Comparison of ENCODE assay signal across 18 cellular contexts in genomic region chr2:203870942-203871341, GRCh38. TPM values are rescaled to one million over a fixed set of nuclear protein-coding genes. Genes with fewer than 3 reads are reported as not detected.
DNase-seq lines count a peak whose midpoint lies in the region; ATAC-seq and TF ChIP-seq lines count a peak whose summit lies in the region.
"Had no signal": no experiment of that assay in that cellular context is flagged by ENCODE, and none has a peak within 500 bp of the region (broad histone marks: within the 10 kb centered on the region; RNA-seq: fewer than 3 reads in every experiment).

No MANE protein-coding gene starts in this region.

- peaks cover 51% of the 10 kb centered on the region for H3K36me3 Mint-ChIP-seq in activated CD4-positive, alpha-beta T cell treated with anti-CD3 and anti-CD28 coated beads, Interleukin-2, amount 10 ng/mL, durations not matched to agents 7 days and 5 days (ENCODE audit: low read depth)
- peaks cover 7% of the 10 kb centered on the region for H3K36me3 Mint-ChIP-seq in CD8-positive, alpha-beta T cell
- peaks cover 43% of the 10 kb centered on the region for H3K36me3 Mint-ChIP-seq in activated CD8-positive, alpha-beta T cell treated with anti-CD3 and anti-CD28 coated beads, Interleukin-2, amount 10 ng/mL, durations not matched to agents 7 days and 5 days (ENCODE audit: low read depth)
- no peaks in the 10 kb centered on the region for H3K36me3 Mint-ChIP-seq in memory B cell
- peaks cover 0 to 1% (median 0%) of the 10 kb centered on the region in 3 donors for H3K36me3 Mint-ChIP-seq in immature natural killer cell
- H3K36me3 Mint-ChIP-seq: naive B cell had no signal

- H3K27ac ChIP-seq in CD8-positive, alpha-beta T cell (ENCODE audit: low read depth, low read length) = no peak overlapping the region
- H3K27ac ChIP-seq in gastrocnemius medialis = no peak overlapping the region
- H3K27ac ChIP-seq: colonic mucosa, SJSA1 had no signal

- peak overlapping the region; percentile 78 for H3K4me3 Mint-ChIP-seq in activated CD4-positive, alpha-beta T cell treated with anti-CD3 and anti-CD28 coated beads, Interleukin-2, amount 10 ng/mL, durations not matched to agents 7 days and 5 days
- H3K4me3 Mint-ChIP-seq in CD8-positive, alpha-beta T cell = peak overlapping the region; percentile 44
- peak overlapping the region; percentile 78 for H3K4me3 Mint-ChIP-seq in activated CD8-positive, alpha-beta T cell treated with anti-CD3 and anti-CD28 coated beads, Interleukin-2, amount 10 ng/mL, durations not matched to agents 7 days and 5 days
- H3K4me3 Mint-ChIP-seq in memory B cell (no peak overlapping the region), immature natural killer cell (no peak overlapping the region)
- H3K4me3 Mint-ChIP-seq: naive B cell had no signal

- H3K4me1 Mint-ChIP-seq in activated CD4-positive, alpha-beta T cell treated with anti-CD3 and anti-CD28 coated beads, Interleukin-2, amount 10 ng/mL, durations not matched to agents 7 days and 5 days = peaks cover 92% of the 10 kb centered on the region
- peaks cover 81% of the 10 kb centered on the region for H3K4me1 Mint-ChIP-seq in CD8-positive, alpha-beta T cell (ENCODE audit: low read depth)
- H3K4me1 Mint-ChIP-seq in activated CD8-positive, alpha-beta T cell treated with anti-CD3 and anti-CD28 coated beads, Interleukin-2, amount 10 ng/mL, durations not matched to agents 7 days and 5 days (ENCODE audit: low read depth) = peaks cover 88% of the 10 kb centered on the region
- H3K4me1 Mint-ChIP-seq in memory B cell (peaks cover 7% of the 10 kb centered on the region), immature natural killer cell (peaks cover 25 to 50% of the 10 kb centered on the region in 2 donors)

- H3K27ac Mint-ChIP-seq in activated CD4-positive, alpha-beta T cell treated with anti-CD3 and anti-CD28 coated beads, Interleukin-2, amount 10 ng/mL, durations not matched to agents 7 days and 5 days = peak overlapping the region; percentile 97
- peak overlapping the region; percentile 84 for H3K27ac Mint-ChIP-seq in CD8-positive, alpha-beta T cell
- H3K27ac Mint-ChIP-seq in activated CD8-positive, alpha-beta T cell treated with anti-CD3 and anti-CD28 coated beads, Interleukin-2, amount 10 ng/mL, durations not matched to agents 7 days and 5 days = peak overlapping the region; percentile 97
- H3K27ac Mint-ChIP-seq in memory B cell = no peak overlapping the region
- H3K27ac Mint-ChIP-seq in immature natural killer cell = no peak overlapping the region
- H3K27ac Mint-ChIP-seq: naive B cell had no signal

- CTCF ChIA-PET in activated CD4-positive, alpha-beta T cell treated with anti-CD3 and anti-CD28 coated beads, Interleukin-2, amount 10 ng/mL, durations not matched to agents 7 days and 5 days (lab: Charles Lee) = interaction anchor here (0.7 to 6.8 kb wide), 12 partner anchors 8 to 242 kb away, joined by 3 to 33 read pairs (median 6); no protein-coding TSS in a partner anchor
- CTCF ChIA-PET in CD8-positive, alpha-beta T cell (lab: Charles Lee) = interaction anchor here (1.2 to 2.2 kb wide), 2 partner anchors 13 to 38 kb away, joined by 7 to 9 read pairs; no protein-coding TSS in a partner anchor
- CTCF ChIA-PET in activated CD8-positive, alpha-beta T cell treated with anti-CD3 and anti-CD28 coated beads, Interleukin-2, amount 10 ng/mL, durations not matched to agents 7 days and 5 days (lab: Charles Lee) = interaction anchor here (1.5 to 8.5 kb wide), 9 partner anchors 10 to 131 kb away, joined by 4 to 82 read pairs (median 21); no protein-coding TSS in a partner anchor

- TF ChIP-seq CTCF in CD8-positive, alpha-beta T cell (IDR thresholded peaks at IDR 0.05) = no peak
- TF ChIP-seq CTCF in gastrocnemius medialis (IDR thresholded peaks at IDR 0.05 in 4 of 5, conservative IDR thresholded peaks at IDR 0.05 in 1 of 5) = no peak

- no peaks in the 10 kb centered on the region for H3K27me3 ChIP-seq in CD8-positive, alpha-beta T cell (ENCODE audit: insufficient read depth, low read length)
- H3K27me3 ChIP-seq in gastrocnemius medialis = no peaks in the 10 kb centered on the region
- H3K27me3 ChIP-seq: colonic mucosa had no signal

- DNase-seq in activated CD4-positive, alpha-beta T cell treated with anti-CD3 and anti-CD28 coated beads, Interleukin-2, amount 10 ng/mL, durations not matched to agents 7 days and 5 days = no peak
- DNase-seq in activated CD4-positive, alpha-beta T cell treated with anti-CD3 and anti-CD28 coated beads for 4 hours = no peak
- no peak for DNase-seq in CD8-positive, alpha-beta T cell
- no peak for DNase-seq in activated CD8-positive, alpha-beta T cell treated with anti-CD3 and anti-CD28 coated beads, Interleukin-2, amount 10 ng/mL, durations not matched to agents 7 days and 5 days
- DNase-seq in memory B cell (ENCODE audit: low spot score in 2 of 2) (no peak), gastrocnemius medialis (no peak), immature natural killer cell (no peak)
- DNase-seq: activated effector memory CD4-positive, alpha-beta T cell treated with Interleukin-2 at 50 U/mL for 16 hours; colonic mucosa; GOT3; naive B cell; NCI-H2107; NCI-H524 treated with DMSO at 0.1 percent for 48 hours; PC-3; T1000 had no signal

- intact Hi-C loops in CD8-positive, alpha-beta T cell (cut with DNase I, micrococcal nuclease) = no loop called here
- intact Hi-C loops in gastrocnemius medialis (cut with DNase I; ENCODE audit: low total_unique reads) = no loop called here

- no peak for TF ChIP-seq POLR2A in gastrocnemius medialis (IDR thresholded peaks at IDR 0.05)

- H3K27me3 Mint-ChIP-seq in activated CD4-positive, alpha-beta T cell treated with anti-CD3 and anti-CD28 coated beads, Interleukin-2, amount 10 ng/mL, durations not matched to agents 7 days and 5 days = no peaks in the 10 kb centered on the region
- H3K27me3 Mint-ChIP-seq in CD8-positive, alpha-beta T cell (ENCODE audit: low read depth) = no peaks in the 10 kb centered on the region
- no peaks in the 10 kb centered on the region for H3K27me3 Mint-ChIP-seq in activated CD8-positive, alpha-beta T cell treated with anti-CD3 and anti-CD28 coated beads, Interleukin-2, amount 10 ng/mL, durations not matched to agents 7 days and 5 days (ENCODE audit: low read depth)
- H3K27me3 Mint-ChIP-seq in memory B cell = peaks cover 7% of the 10 kb centered on the region
- peaks cover 3 to 6% (median 4%) of the 10 kb centered on the region in 3 donors for H3K27me3 Mint-ChIP-seq in immature natural killer cell (ENCODE audit: low read depth in 3 of 3)

- peaks cover 17% of the 10 kb centered on the region for H3K9me3 Mint-ChIP-seq in activated CD4-positive, alpha-beta T cell treated with anti-CD3 and anti-CD28 coated beads, Interleukin-2, amount 10 ng/mL, durations not matched to agents 7 days and 5 days
- no peaks in the 10 kb centered on the region for H3K9me3 Mint-ChIP-seq in CD8-positive, alpha-beta T cell
- H3K9me3 Mint-ChIP-seq in activated CD8-positive, alpha-beta T cell treated with anti-CD3 and anti-CD28 coated beads, Interleukin-2, amount 10 ng/mL, durations not matched to agents 7 days and 5 days (ENCODE audit: insufficient read depth) = peaks cover 13% of the 10 kb centered on the region
- H3K9me3 Mint-ChIP-seq in memory B cell (no peaks in the 10 kb centered on the region), immature natural killer cell (no peaks in the 10 kb centered on the region)

- POLR2A ChIA-PET in activated CD4-positive, alpha-beta T cell treated with anti-CD3 and anti-CD28 coated beads, Interleukin-2, amount 10 ng/mL, durations not matched to agents 7 days and 5 days (lab: Charles Lee) = interaction anchor here (0.6 to 1.5 kb wide), 3 partner anchors 16 to 131 kb away, joined by 3 to 5 read pairs (median 3); no protein-coding TSS in a partner anchor
- POLR2A ChIA-PET in CD8-positive, alpha-beta T cell (lab: Charles Lee) = interaction anchor here (1.5 kb wide), 1 partner anchor 16 kb away, joined by 4 read pairs; no protein-coding TSS in a partner anchor
- POLR2A ChIA-PET in activated CD8-positive, alpha-beta T cell treated with anti-CD3 and anti-CD28 coated beads, Interleukin-2, amount 10 ng/mL, durations not matched to agents 7 days and 5 days (lab: Charles Lee) = interaction anchor here (0.6 to 6.0 kb wide), 14 partner anchors 10 to 167 kb away, joined by 3 to 34 read pairs (median 8); partner anchors contain the start of genes CD28 and ICOS

- peaks cover 70% of the 10 kb centered on the region for H3K4me1 ChIP-seq in CD8-positive, alpha-beta T cell (ENCODE audit: insufficient read depth, low read length)
- no peaks in the 10 kb centered on the region for H3K4me1 ChIP-seq in gastrocnemius medialis
- H3K4me1 ChIP-seq: colonic mucosa, SJSA1 had no signal

- H3K36me3 ChIP-seq in CD8-positive, alpha-beta T cell (ENCODE audit: insufficient read depth, low read length) = no peaks in the 10 kb centered on the region
- no peaks in the 10 kb centered on the region for H3K36me3 ChIP-seq in gastrocnemius medialis
- H3K36me3 ChIP-seq: colonic mucosa, SJSA1 had no signal

- in situ Hi-C loops in gastrocnemius medialis (cut with MboI; ENCODE audit: low sequenced_read_pairs in 4 of 4) = no loop called here

- no peak for ATAC-seq in CD8-positive, alpha-beta T cell
- ATAC-seq in activated CD8-positive, alpha-beta T cell treated with anti-CD3 and anti-CD28 coated beads, Interleukin-2, amount 10 ng/mL, durations not matched to agents 7 days and 5 days = no peak
- ATAC-seq in memory B cell (ENCODE audit: low read depth) = peak; percentile 38
- no peak for ATAC-seq in gastrocnemius medialis
- no peak for ATAC-seq in GM21447 (IDR thresholded peaks at IDR 0.05; ENCODE audit: unreplicated experiment)
- ATAC-seq: PC-3 had no signal

- no peak overlapping the region for H3K4me3 ChIP-seq in CD8-positive, alpha-beta T cell (ENCODE audit: low read depth, low read length)
- no peak overlapping the region for H3K4me3 ChIP-seq in gastrocnemius medialis
- H3K4me3 ChIP-seq: colonic mucosa, SJSA1 had no signal

- no peaks in the 10 kb centered on the region for H3K9me3 ChIP-seq in CD8-positive, alpha-beta T cell (ENCODE audit: low read length)
- H3K9me3 ChIP-seq in gastrocnemius medialis = no peaks in the 10 kb centered on the region
- H3K9me3 ChIP-seq: colonic mucosa, SJSA1 had no signal

RNA-seq across cellular contexts. Expression of gene CTLA4, which starts 3.4 kb away (rescaled TPM):
- total RNA-seq in activated CD4-positive, alpha-beta T cell treated with anti-CD3 and anti-CD28 coated beads, Interleukin-2, amount 10 ng/mL, durations not matched to agents 7 days and 5 days = 10 to 100 TPM; 20.1 to 22.7 TPM
- 10 to 100 TPM; 10.2 to 11.5 TPM for total RNA-seq in CD8-positive, alpha-beta T cell
- 1 to 10 TPM; 3.8 to 4.7 TPM for total RNA-seq in activated CD8-positive, alpha-beta T cell treated with anti-CD3 and anti-CD28 coated beads, Interleukin-2, amount 10 ng/mL, durations not matched to agents 7 days and 5 days
- not detected for total RNA-seq in gastrocnemius medialis
- polyA plus RNA-seq in immature natural killer cell = 1 to 10 TPM in 1 of 3 donors, not detected in 2; 1.1 TPM
- total RNA-seq: A172, PC-3, SJSA1 had no signal

Comparison
In these comparisons a context has a peak if more than half of its experiments do, and no peak if none do; other contexts are left out.
1. H3K27ac Mint-ChIP-seq: peak in activated CD4-positive, alpha-beta T cell treated with anti-CD3 and anti-CD28 coated beads, Interleukin-2, amount 10 ng/mL, durations not matched to agents 7 days and 5 days (single experiment), CD8-positive, alpha-beta T cell (single experiment) and activated CD8-positive, alpha-beta T cell treated with anti-CD3 and anti-CD28 coated beads, Interleukin-2, amount 10 ng/mL, durations not matched to agents 7 days and 5 days (single experiment); none in memory B cell (single experiment) and immature natural killer cell (0 of 6).
2. H3K4me3 Mint-ChIP-seq: peak in activated CD4-positive, alpha-beta T cell treated with anti-CD3 and anti-CD28 coated beads, Interleukin-2, amount 10 ng/mL, durations not matched to agents 7 days and 5 days (single experiment), CD8-positive, alpha-beta T cell (single experiment) and activated CD8-positive, alpha-beta T cell treated with anti-CD3 and anti-CD28 coated beads, Interleukin-2, amount 10 ng/mL, durations not matched to agents 7 days and 5 days (single experiment); none in memory B cell (single experiment) and immature natural killer cell (0 of 5).
3. RNA of gene CTLA4, which starts 3.4 kb away (total RNA-seq): 20.1 to 22.7 TPM in activated CD4-positive, alpha-beta T cell treated with anti-CD3 and anti-CD28 coated beads, Interleukin-2, amount 10 ng/mL, durations not matched to agents 7 days and 5 days, 10.2 to 11.5 TPM in CD8-positive, alpha-beta T cell and 3.8 to 4.7 TPM in activated CD8-positive, alpha-beta T cell treated with anti-CD3 and anti-CD28 coated beads, Interleukin-2, amount 10 ng/mL, durations not matched to agents 7 days and 5 days; not detected in gastrocnemius medialis; every median in the first group is over 4 times any median in the second.